In the genomic region with DNA sequence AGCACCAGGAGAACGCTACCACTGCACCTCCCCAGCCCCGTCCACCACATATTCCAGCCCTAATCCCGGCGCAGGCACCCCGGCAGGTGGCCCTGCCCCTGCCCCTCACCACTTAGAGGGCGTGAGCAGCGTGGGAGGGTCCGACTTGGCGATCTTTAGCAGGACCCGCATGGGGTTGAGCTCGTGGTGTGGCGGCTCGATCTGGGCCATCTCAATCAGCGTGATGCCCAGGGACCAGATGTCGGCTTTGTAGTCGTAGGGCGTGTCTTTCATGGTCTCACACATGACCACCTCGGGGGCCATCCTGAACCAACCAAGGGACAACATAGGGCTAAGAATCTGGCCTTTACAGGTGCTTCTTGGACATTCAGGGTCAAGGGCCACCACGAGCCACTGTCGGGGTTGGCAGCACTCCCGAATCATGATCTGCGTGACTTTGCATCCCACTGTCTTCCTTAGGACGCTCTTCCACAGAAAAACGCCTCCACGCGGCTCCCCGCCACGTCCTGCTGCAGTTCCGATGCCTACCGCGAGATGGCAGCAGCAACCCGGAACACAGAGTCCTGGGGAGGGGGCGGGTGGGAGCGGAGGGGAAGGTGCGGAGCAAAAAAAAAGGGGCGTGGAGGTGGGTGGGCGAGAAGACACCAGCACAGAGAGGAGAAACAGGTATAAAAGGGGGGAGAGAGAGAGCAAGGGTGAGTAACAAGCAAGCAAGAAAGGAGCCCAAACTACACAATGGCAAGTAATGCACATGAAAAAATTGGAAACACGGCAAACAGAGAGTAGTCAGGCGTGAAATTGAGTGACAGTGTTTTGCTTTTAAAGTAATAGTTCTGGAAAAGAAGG, we compare ENCODE assay signal across 8 cellular contexts.
DNase-seq lines count a peak whose midpoint lies in the region; ATAC-seq and TF ChIP-seq lines count a peak whose summit lies in the region.

No MANE protein-coding gene starts in this region.

- H3K4me1 ChIP-seq in PC-3 (ENCODE audit: insufficient read depth, low read length) (peaks cover 32% of the 10 kb centered on the region), stomach smooth muscle (ENCODE audit: control insufficient read depth, insufficient read depth, low read length) (peaks cover 46% of the 10 kb centered on the region)

- DNase-seq in AG04450 (ENCODE audit: low read depth, low spot score) (no peak), GM19238 (ENCODE audit: insufficient read length, low spot score) (peak; percentile 23), PC-3 (peak; percentile 59), foreskin melanocyte (peak; percentile 19), nucleus accumbens (lab: John Stamatoyannopoulos, UW) (peak in 49 of 56 donors; percentile 3 to 79 (median 45))
- peak; percentile 59 for DNase-seq in activated T-helper 9 cell treated with anti-CD3 and anti-CD28 coated beads, Interleukin-2, amount 50 U/mL, for 16 hours (ENCODE audit: low read depth)

- 0 out of 2 replicates have a peak, but pooled peaks cover 3% of the 10 kb centered on the region for H4K20me1 ChIP-seq in PC-3 (ENCODE audit: low read length)

- intact Hi-C loops in PC-3 (cut with micrococcal nuclease), result loop anchor here (1.0 to 10.0 kb wide), 4 partner anchors 82 to 268 kb away; partner anchors contain the start of gene STK10

- no peaks in the 10 kb centered on the region for H3F3A ChIP-seq in PC-3 (ENCODE audit: low read length, unreplicated experiment)

- no TSS peak for BruUV-seq in PC-3 (replicated peaks; lab: Mats Ljungman, UMichigan)

- H3K36me3 ChIP-seq in PC-3 (ENCODE audit: low read depth, low read length) (no peaks in the 10 kb centered on the region), stomach smooth muscle (ENCODE audit: control insufficient read depth in 2 of 2, insufficient read depth in 2 of 2, low read length in 2 of 2) (no peaks in the 10 kb centered on the region)

- H3K27ac ChIP-seq in AG04450 (ENCODE audit: low read depth, low read length), result peak overlapping the region; percentile 68
- peak overlapping the region; percentile 11; the same call in 1 of the 2 replicates for H3K27ac ChIP-seq in PC-3 (ENCODE audit: low read length)
- no peak overlapping the region for H3K27ac ChIP-seq in stomach smooth muscle (ENCODE audit: low read length)

- POLR2A ChIA-PET in AG04450 (lab: Yijun Ruan, JAX), result interaction anchor here (1.1 kb wide), 2 partner anchors 67 to 81 kb away, joined by 4 read pairs; partner anchors contain the start of gene STK10
- POLR2A ChIA-PET in PC-3 (lab: Charles Lee; ENCODE audit: unreplicated experiment), result interaction anchor here (0.6 kb wide), 1 partner anchor 74 kb away, joined by 4 read pairs; no protein-coding TSS in a partner anchor

- peak overlapping the region; percentile 66 for H2AFZ ChIP-seq in PC-3 (ENCODE audit: low read length)

- H3K9me3 ChIP-seq in AG04450 (ENCODE audit: control insufficient read depth, insufficient read depth, low read length) (no peaks in the 10 kb centered on the region), PC-3 (ENCODE audit: low read length) (no peaks in the 10 kb centered on the region), stomach smooth muscle (ENCODE audit: control insufficient read depth in 2 of 2, low read length in 2 of 2) (no peaks in the 10 kb centered on the region)

- CTCF ChIA-PET in AG04450 (lab: Charles Lee), result interaction anchor here (0.6 to 4.0 kb wide), 13 partner anchors 9 to 187 kb away, joined by 3 to 35 read pairs (median 3); partner anchors contain the start of gene STK10
- CTCF ChIA-PET in PC-3 (lab: Charles Lee), result interaction anchor here (0.9 to 1.7 kb wide), 2 partner anchors 81 to 189 kb away, joined by 3 to 12 read pairs; partner anchors contain the start of gene STK10

- H3K27me3 ChIP-seq in AG04450 (ENCODE audit: control insufficient read depth, insufficient read depth, low read length) (no peaks in the 10 kb centered on the region), PC-3 (ENCODE audit: low read length) (no peaks in the 10 kb centered on the region), stomach smooth muscle (ENCODE audit: control insufficient read depth in 1 of 2, insufficient read depth in 2 of 2, low read length in 2 of 2) (no peaks in the 10 kb centered on the region)

- no peaks in the 10 kb centered on the region for H3K9me2 ChIP-seq in PC-3 (replicated peaks; ENCODE audit: low read length)

- H3K9ac ChIP-seq in PC-3 (ENCODE audit: low read length) (no peak overlapping the region), stomach smooth muscle (ENCODE audit: low read length in 2 of 2) (no peak overlapping the region)

- H3K79me2 ChIP-seq in PC-3 (ENCODE audit: low read length), result no peaks in the 10 kb centered on the region

- ATAC-seq in PC-3, result peak; percentile 21
- ATAC-seq in GM21447 (IDR thresholded peaks at IDR 0.05; ENCODE audit: unreplicated experiment), result no peak

- peak overlapping the region; percentile 62 for H3K4me2 ChIP-seq in PC-3 (ENCODE audit: low read length)

- H3K4me3 ChIP-seq in AG04450 (ENCODE audit: low read depth, low read length), result peak overlapping the region; percentile 21; the same call in 1 of the 2 replicates
- H3K4me3 ChIP-seq in PC-3 (ENCODE audit: low read length), result peak overlapping the region; percentile 30; the same call in 1 of the 2 replicates
- H3K4me3 ChIP-seq in stomach smooth muscle (ENCODE audit: low read length in 2 of 2), result peak overlapping the region; percentile 37 to 71

- TF ChIP-seq CTCF in AG04450 (IDR thresholded peaks at IDR 0.05; ENCODE audit: low read depth, low read length) (peak; percentile 90), PC-3 (conservative IDR thresholded peaks at IDR 0.05; ENCODE audit: low read depth, low read length) (peak; percentile 92)
